ENCODE assay signal across 15 cellular contexts in genomic region chr3:151351648-151352047, GRCh38. TPM values are rescaled to one million over a fixed set of nuclear protein-coding genes. Genes with fewer than 3 reads are reported as not detected.
A peak's percentile ranks its signal among the peaks of the same experiment; 100 is the strongest.
DNase-seq lines count a peak whose midpoint lies in the region; ATAC-seq, FAIRE-seq and TF ChIP-seq lines count a peak whose summit lies in the region.
"Had no signal": no experiment of that assay in that cellular context is flagged by ENCODE, and none has a peak within 500 bp of the region (broad histone marks: within the 10 kb centered on the region; RNA-seq: fewer than 3 reads in every experiment).

No MANE protein-coding gene starts in this region.

- FAIRE-seq in kidney (lab: Jason Lieb, UNC) = no peak
- FAIRE-seq: pancreas had no signal

- H3K4me3 Mint-ChIP-seq in activated B cell treated with CpG ODN at 0.5 μM for 24 hours = peak overlapping the region; percentile 55

- TF ChIP-seq CTCF in activated B cell treated with CpG ODN at 0.5 μM for 24 hours (IDR thresholded peaks at IDR 0.05) (no peak), kidney (IDR thresholded peaks at IDR 0.05; ENCODE audit: borderline replicate concordance, extremely low read depth, insufficient read depth) (no peak), OCI-LY7 (conservative IDR thresholded peaks at IDR 0.05; ENCODE audit: low read length) (no peak)

- TF ChIP-seq POLR2A in GM18505 (IDR thresholded peaks at IDR 0.05; ENCODE audit: borderline replicate concordance, extremely low read depth, insufficient read depth, insufficient read length) = no peak

- CTCF ChIA-PET in activated B cell treated with CpG ODN at 0.5 μM for 24 hours (lab: Charles Lee) (no interaction called here), OCI-LY7 (lab: Charles Lee; ENCODE audit: unreplicated experiment) (no interaction called here)

- H3K27ac ChIP-seq in kidney (ENCODE audit: low read depth in 2 of 2, low read length in 2 of 2) (no peak overlapping the region), OCI-LY7 (ENCODE audit: low read depth, low read length, poor library complexity, severe bottlenecking) (no peak overlapping the region)
- H3K27ac ChIP-seq: pancreas, VCaP had no signal

- no peaks in the 10 kb centered on the region for H3K79me2 ChIP-seq in OCI-LY7 (ENCODE audit: insufficient read depth, low read depth, low read length)

- no peaks in the 10 kb centered on the region for H4K20me1 ChIP-seq in OCI-LY7 (ENCODE audit: insufficient read depth, low read length)

- H3K9me3 ChIP-seq in kidney (ENCODE audit: control insufficient read depth in 1 of 2, low read length in 2 of 2) (no peaks in the 10 kb centered on the region), OCI-LY7 (ENCODE audit: low read length) (no peaks in the 10 kb centered on the region)
- H3K9me3 ChIP-seq: pancreas had no signal

- H3K4me3 ChIP-seq in kidney (ENCODE audit: low read length in 2 of 2) (no peak overlapping the region), OCI-LY7 (ENCODE audit: low read depth, low read length, poor library complexity, severe bottlenecking) (no peak overlapping the region)
- H3K4me3 ChIP-seq: pancreas had no signal

- H3K4me1 ChIP-seq in kidney (ENCODE audit: control insufficient read depth in 1 of 2, insufficient read depth in 1 of 2, low read depth in 1 of 2, low read length in 2 of 2) (no peaks in the 10 kb centered on the region), OCI-LY7 (ENCODE audit: insufficient read depth, low read length, poor library complexity, severe bottlenecking) (no peaks in the 10 kb centered on the region)

- peak overlapping the region; percentile 67 for H3K27ac Mint-ChIP-seq in activated B cell treated with CpG ODN at 0.5 μM for 24 hours

- BruUV-seq in OCI-LY7 (replicated peaks; lab: Mats Ljungman, UMichigan) = no TSS peak

- no peak overlapping the region for H3K4me2 ChIP-seq in OCI-LY7 (ENCODE audit: low read length)

- intact Hi-C loops in activated B cell treated with CpG ODN at 0.5 μM for 24 hours (cut with micrococcal nuclease) (no loop called here), kidney (cut with DNase I) (no loop called here), OCI-LY7 (cut with micrococcal nuclease; ENCODE audit: unreplicated experiment) (no loop called here)

- no peak overlapping the region for H3K9ac ChIP-seq in kidney (ENCODE audit: low read length in 2 of 2)

- POLR2A ChIA-PET in activated B cell treated with CpG ODN at 0.5 μM for 24 hours (lab: Charles Lee) = no interaction called here
- POLR2A ChIA-PET in OCI-LY7 (lab: Charles Lee) = no interaction called here

- ATAC-seq in GM18505 (IDR thresholded peaks at IDR 0.05; ENCODE audit: unreplicated experiment) = peak; percentile 28
- peak; percentile 44 for ATAC-seq in GM21360 (IDR thresholded peaks at IDR 0.05; ENCODE audit: unreplicated experiment)
- ATAC-seq in HG02938 (IDR thresholded peaks at IDR 0.05; ENCODE audit: unreplicated experiment) = peak; percentile 31
- ATAC-seq in activated B cell treated with CpG ODN at 0.5 μM for 24 hours (ENCODE audit: low read depth) = no peak
- ATAC-seq: left lobe of liver had no signal

- no peaks in the 10 kb centered on the region for H3K36me3 Mint-ChIP-seq in activated B cell treated with CpG ODN at 0.5 μM for 24 hours (ENCODE audit: low read depth)

- H3K4me1 Mint-ChIP-seq in activated B cell treated with CpG ODN at 0.5 μM for 24 hours = peaks cover 32% of the 10 kb centered on the region

- H3K27me3 Mint-ChIP-seq in activated B cell treated with CpG ODN at 0.5 μM for 24 hours = no peaks in the 10 kb centered on the region

- no peaks in the 10 kb centered on the region for H3K9me2 ChIP-seq in OCI-LY7 (ENCODE audit: insufficient read depth, low read length)

- no peak overlapping the region for H2AFZ ChIP-seq in OCI-LY7 (ENCODE audit: low read length)

- H3K9me3 Mint-ChIP-seq in activated B cell treated with CpG ODN at 0.5 μM for 24 hours = no peaks in the 10 kb centered on the region

- H3K36me3 ChIP-seq in kidney (ENCODE audit: control insufficient read depth in 1 of 2, insufficient read depth in 2 of 2, low read length in 2 of 2) = no peaks in the 10 kb centered on the region
- 0 out of 2 replicates have a peak, but pooled peaks cover 4% of the 10 kb centered on the region for H3K36me3 ChIP-seq in OCI-LY7 (ENCODE audit: insufficient read depth, low read length)
- H3K36me3 ChIP-seq: pancreas had no signal

- DNase-seq in activated B cell treated with CpG ODN at 0.5 μM for 24 hours = no peak
- no peak for DNase-seq in kidney
- DNase-seq in occipital lobe (lab: John Stamatoyannopoulos, UW) = no peak
- DNase-seq in OCI-LY7 (ENCODE audit: low spot score) = no peak
- no peak for DNase-seq in NCI-H510A (lab: John Stamatoyannopoulos, UW)
- DNase-seq: activated T-cell treated with anti-CD3 and anti-CD28 coated beads, Interleukin-2, amount 50 U/mL, for 48 hours; C1 segment of cervical spinal cord; NCI-H226; pancreas had no signal

RNA-seq across cellular contexts. Expression of gene P2RY13, which starts 22.3 kb away (rescaled TPM):
- total RNA-seq in activated B cell treated with CpG ODN at 0.5 μM for 24 hours (0.33 and 0.34 TPM in 2 replicates), kidney (2.5 TPM), occipital lobe (3.6 TPM), OCI-LY7 (2022) (not detected in 2 replicates)
- 0.71 TPM for polyA plus RNA-seq in kidney (ENCODE audit: insufficient read depth, low read depth, low replicate concordance)
- not detected in 2 replicates for total RNA-seq in OCI-LY7 (2014; rRNA removed; shearing (Covaris generic))
- total RNA-seq: MCF 10A had no signal

RNA-seq across cellular contexts. Expression of gene P2RY12, which starts 32.9 kb away (rescaled TPM):
- 0.58 and 0.64 TPM in 2 replicates for total RNA-seq in activated B cell treated with CpG ODN at 0.5 μM for 24 hours
- 2.2 TPM for total RNA-seq in kidney
- polyA plus RNA-seq in kidney (ENCODE audit: insufficient read depth, low read depth, low replicate concordance) = not detected
- 49.8 TPM for total RNA-seq in occipital lobe
- total RNA-seq in OCI-LY7 (2014; rRNA removed; shearing (Covaris generic)) = 0.19 TPM in 1 of 2 replicates, not detected in the other
- 0.28 TPM in 1 of 2 replicates, not detected in the other for total RNA-seq in OCI-LY7 (2022)
- total RNA-seq: MCF 10A had no signal

RNA-seq across cellular contexts. Expression of gene GPR87, which starts 35.0 kb away (rescaled TPM):
- total RNA-seq in activated B cell treated with CpG ODN at 0.5 μM for 24 hours = not detected in 2 replicates
- total RNA-seq in kidney = 0.72 TPM
- not detected for polyA plus RNA-seq in kidney (ENCODE audit: insufficient read depth, low read depth, low replicate concordance)
- total RNA-seq in occipital lobe = not detected
- total RNA-seq in OCI-LY7 (2014; rRNA removed; shearing (Covaris generic)) = not detected in 2 replicates
- total RNA-seq in OCI-LY7 (2022) = not detected in 2 replicates
- total RNA-seq: left lobe of liver, pancreas had no signal
- polyA plus RNA-seq: pancreas had no signal

Comparison
In these comparisons a context has a peak if more than half of its experiments do, and no peak if none do; other contexts are left out.
1. RNA of gene P2RY12, which starts 32.9 kb away (total RNA-seq): 49.8 TPM in occipital lobe (single experiment); 2.2 TPM in kidney (single experiment), 0.58 to 0.64 TPM in activated B cell treated with CpG ODN at 0.5 μM for 24 hours and 0.19 to 0.28 TPM in OCI-LY7; every median in the first group is over 10 times any median in the second.